9 cellular contexts compared by ENCODE assay signal in the genomic region with DNA sequence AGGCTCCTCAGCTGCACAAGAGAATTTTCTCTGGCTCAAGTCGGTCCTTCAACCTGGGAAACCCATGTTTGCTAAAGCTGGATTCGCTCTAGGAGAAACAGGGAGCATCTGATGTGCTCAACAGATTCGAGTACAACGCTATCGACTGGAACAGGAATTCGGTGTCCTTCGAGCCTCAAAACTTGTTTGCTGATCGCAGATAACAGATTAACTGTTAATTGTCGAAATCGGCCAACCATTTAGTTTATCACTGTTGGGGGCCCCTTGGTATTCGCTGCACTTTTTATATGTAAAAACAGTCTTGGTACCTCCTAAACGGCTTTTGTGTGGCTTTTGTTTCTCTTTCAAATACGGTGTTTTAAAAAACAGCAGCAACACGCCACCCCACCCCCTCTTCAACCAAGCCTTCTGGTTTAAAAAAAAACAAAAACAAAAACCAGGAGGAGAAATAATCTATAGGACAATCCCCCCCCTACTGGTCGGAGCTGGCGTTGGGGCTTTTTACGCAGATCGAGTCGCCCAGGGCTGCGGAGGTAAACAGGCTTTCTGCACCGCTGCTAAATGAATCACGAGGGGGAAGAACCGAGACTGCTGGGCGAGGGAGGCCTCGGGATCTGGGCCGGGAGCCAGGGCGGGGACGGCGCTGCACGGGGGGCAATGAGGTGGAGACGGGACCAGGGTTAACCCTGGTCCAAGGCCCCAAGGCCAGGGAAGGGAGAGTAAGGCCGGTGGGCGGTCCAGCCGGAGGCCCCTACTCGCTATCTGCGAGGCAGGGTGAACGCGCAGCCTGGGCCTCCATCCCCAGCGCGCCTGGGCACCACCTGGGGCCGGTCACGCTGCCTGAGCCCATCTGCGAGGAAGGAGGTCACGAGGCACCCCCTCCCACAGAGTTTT.
DNase-seq lines count a peak whose midpoint lies in the region; ATAC-seq and TF ChIP-seq lines count a peak whose summit lies in the region.
"Had no signal": no experiment of that assay in that cellular context is flagged by ENCODE, and none has a peak within 500 bp of the region (broad histone marks: within the 10 kb centered on the region; RNA-seq: fewer than 3 reads in every experiment).

No MANE protein-coding gene starts in this region.

- no peaks in the 10 kb centered on the region for H3K27me3 ChIP-seq in ovary

- peak overlapping the region; percentile 62 to 89 for H3K27ac ChIP-seq in ovary

- H3K36me3 ChIP-seq in ovary: no peaks in the 10 kb centered on the region

- WGBS in ovary, 3 donors: 9 to 16% (median 14%) methylated on average over 44 of the region's 44 CpGs

- peak overlapping the region; percentile 83 for H3K4me3 Mint-ChIP-seq in activated CD4-positive, alpha-beta memory T cell treated with anti-CD3 and anti-CD28 coated beads, Interleukin-2, amount 10 ng/mL, durations not matched to agents 7 days and 5 days
- H3K4me3 Mint-ChIP-seq in endothelial cell (ENCODE audit: unreplicated experiment): no peak overlapping the region

- H3K9me3 ChIP-seq in ovary: no peaks in the 10 kb centered on the region

- CTCF ChIA-PET in activated CD4-positive, alpha-beta memory T cell treated with anti-CD3 and anti-CD28 coated beads, Interleukin-2, amount 10 ng/mL, durations not matched to agents 7 days and 5 days (lab: Charles Lee): interaction anchor here (0.6 to 4.3 kb wide), 7 partner anchors 9 to 400 kb away, joined by 3 to 19 read pairs (median 3); partner anchors contain the start of gene BCOR

- no peaks in the 10 kb centered on the region for H3K27me3 Mint-ChIP-seq in activated CD4-positive, alpha-beta memory T cell treated with anti-CD3 and anti-CD28 coated beads, Interleukin-2, amount 10 ng/mL, durations not matched to agents 7 days and 5 days
- H3K27me3 Mint-ChIP-seq in endothelial cell (ENCODE audit: unreplicated experiment): peaks cover 12% of the 10 kb centered on the region

- intact Hi-C loops in ovary (cut with DNase I): loop anchor here in 3 of 4 donors (5.0 to 10.0 kb wide), 6 partner anchors 67 to 355 kb away; partner anchors contain the start of gene BCOR (in 1 of the 3)

- no peak overlapping the region for H3K4me3 ChIP-seq in ovary
- H3K4me3 ChIP-seq: lung had no signal

- H3K27ac Mint-ChIP-seq in activated CD4-positive, alpha-beta memory T cell treated with anti-CD3 and anti-CD28 coated beads, Interleukin-2, amount 10 ng/mL, durations not matched to agents 7 days and 5 days: peak overlapping the region; percentile 97
- H3K27ac Mint-ChIP-seq in endothelial cell (ENCODE audit: unreplicated experiment): peak overlapping the region; percentile 13

- DNase-seq in DMS153 (lab: John Stamatoyannopoulos, UW) (peak; percentile 70), DMS153 treated with DMSO at 0.1 percent for 48 hours (lab: John Stamatoyannopoulos, UW; ENCODE audit: unreplicated experiment) (no peak), NCI-H774 (lab: John Stamatoyannopoulos, UW) (peak; percentile 21), endothelial cell (ENCODE audit: low spot score) (peak; percentile 69), ovary (peak; percentile 82 to 88 (median 85)), middle frontal gyrus (ENCODE audit: extremely low spot score, low spot score) (no peak)
- peak; percentile 88 for DNase-seq in activated CD4-positive, alpha-beta memory T cell treated with anti-CD3 and anti-CD28 coated beads, Interleukin-2, amount 10 ng/mL, durations not matched to agents 7 days and 5 days

- POLR2A ChIA-PET in activated CD4-positive, alpha-beta memory T cell treated with anti-CD3 and anti-CD28 coated beads, Interleukin-2, amount 10 ng/mL, durations not matched to agents 7 days and 5 days (lab: Charles Lee): interaction anchor here (0.5 to 16.9 kb wide), 10 partner anchors 8 to 397 kb away, joined by 3 to 387 read pairs (median 8); partner anchors contain the start of gene BCOR

- H3K4me1 Mint-ChIP-seq in activated CD4-positive, alpha-beta memory T cell treated with anti-CD3 and anti-CD28 coated beads, Interleukin-2, amount 10 ng/mL, durations not matched to agents 7 days and 5 days: peaks cover 55% of the 10 kb centered on the region
- H3K4me1 Mint-ChIP-seq in endothelial cell (ENCODE audit: unreplicated experiment): peaks cover 16% of the 10 kb centered on the region

- TF ChIP-seq CTCF in endothelial cell (IDR thresholded peaks at IDR 0.05; ENCODE audit: unreplicated experiment) (peak; percentile 60), ovary (IDR thresholded peaks at IDR 0.05) (peak in 2 of 3 donors; percentile 21 to 42)

- no peak for TF ChIP-seq POLR2A in ovary (IDR thresholded peaks at IDR 0.05)

- H3K36me3 Mint-ChIP-seq in activated CD4-positive, alpha-beta memory T cell treated with anti-CD3 and anti-CD28 coated beads, Interleukin-2, amount 10 ng/mL, durations not matched to agents 7 days and 5 days (ENCODE audit: low read depth): no peaks in the 10 kb centered on the region
- no peaks in the 10 kb centered on the region for H3K36me3 Mint-ChIP-seq in endothelial cell (ENCODE audit: low read depth, unreplicated experiment)

- no peaks in the 10 kb centered on the region for H3K9me3 Mint-ChIP-seq in activated CD4-positive, alpha-beta memory T cell treated with anti-CD3 and anti-CD28 coated beads, Interleukin-2, amount 10 ng/mL, durations not matched to agents 7 days and 5 days
- no peaks in the 10 kb centered on the region for H3K9me3 Mint-ChIP-seq in endothelial cell (ENCODE audit: unreplicated experiment)

- TF ChIP-seq EP300 in ovary (IDR thresholded peaks at IDR 0.05): no peak

- peaks cover 2% of the 10 kb centered on the region for H3K4me1 ChIP-seq in ovary (ENCODE audit: insufficient read depth)

- peak; percentile 51 for ATAC-seq in HG03135 (IDR thresholded peaks at IDR 0.05; ENCODE audit: unreplicated experiment)

Comparison
In these comparisons a context has a peak if more than half of its experiments do, and no peak if none do; other contexts are left out.
1. DNase-seq: peak in DMS153 (single experiment), NCI-H774 (single experiment), activated CD4-positive, alpha-beta memory T cell treated with anti-CD3 and anti-CD28 coated beads, Interleukin-2, amount 10 ng/mL, durations not matched to agents 7 days and 5 days (single experiment), endothelial cell (single experiment) and ovary (5 of 5); none in DMS153 treated with DMSO at 0.1 percent for 48 hours (single experiment) and middle frontal gyrus (single experiment).